ENCODE assay signal across 20 cellular contexts in genomic region chr11:44765676-44766075, GRCh38. TPM values are rescaled to one million over a fixed set of nuclear protein-coding genes. Genes with fewer than 3 reads are reported as not detected.
DNase-seq lines count a peak whose midpoint lies in the region; ATAC-seq and TF ChIP-seq lines count a peak whose summit lies in the region.
"Had no signal": no experiment of that assay in that cellular context is flagged by ENCODE, and none has a peak within 500 bp of the region (broad histone marks: within the 10 kb centered on the region; RNA-seq: fewer than 3 reads in every experiment).

No MANE protein-coding gene starts in this region.

- peaks cover 2 to 5% of the 10 kb centered on the region in 2 donors for H3K36me3 Mint-ChIP-seq in activated T-cell treated with anti-CD3 and anti-CD28 coated beads, Interleukin-2, amount 50 U/mL, for 72 hours (ENCODE audit: insufficient read depth in 2 of 2)

- peaks cover 3% of the 10 kb centered on the region for H3K79me2 ChIP-seq in neural cell (replicated peaks; ENCODE audit: insufficient read depth, low read length)

- TF ChIP-seq EP300 in neural cell (conservative IDR thresholded peaks at IDR 0.05; ENCODE audit: poor library complexity, severe bottlenecking) = no peak

- no peak for TF ChIP-seq RAD21 in neural cell (conservative IDR thresholded peaks at IDR 0.05)

- no peak for TF ChIP-seq POLR2A in vagina (IDR thresholded peaks at IDR 0.05)

- no peak for DNase-seq in stimulated activated naive CD8-positive, alpha-beta T cell treated with anti-CD3 and anti-CD28 coated beads, Interleukin-15, amount 100 ng/mL, for 72 hours
- no peak for DNase-seq in stimulated activated naive CD8-positive, alpha-beta T cell treated with anti-CD3 and anti-CD28 coated beads, Interleukin-15, Interleukin-2, amounts not matched to agents 100 U/mL and 50 U/mL, for 24 hours
- DNase-seq in vagina (ENCODE audit: extremely low spot score in 2 of 2) (no peak), NCI-H1092 (lab: John Stamatoyannopoulos, UW) (no peak)
- DNase-seq in activated T-cell treated with anti-CD3 and anti-CD28 coated beads, Interleukin-2, amount 50 U/mL, for 72 hours = no peak
- DNase-seq: activated CD4-positive, CD25-positive, alpha-beta regulatory T cell treated with anti-CD3 and anti-CD28 coated beads, Interleukin-2, amount 50 U/mL, for 72 hours; activated CD8-positive, alpha-beta memory T cell treated with anti-CD3 and anti-CD28 coated beads, Interleukin-2, amount 50 U/mL, for 4 hours; head of caudate nucleus; kidney; naive B cell; NCI-H748 treated with DMSO at 0.1 percent for 48 hours; stimulated activated CD4-positive, alpha-beta T cell treated with anti-CD3 and anti-CD28 coated beads, Interleukin-2, amount 100 ng/mL, for 24 hours had no signal

- peak overlapping the region; percentile 27 for H3K9ac ChIP-seq in neural cell (ENCODE audit: low read length)

- no peaks in the 10 kb centered on the region for H4K20me1 ChIP-seq in neural cell (ENCODE audit: insufficient read depth)

- no peak overlapping the region for H3K4me3 Mint-ChIP-seq in stimulated activated naive CD8-positive, alpha-beta T cell treated with anti-CD3 and anti-CD28 coated beads, Interleukin-15, amount 100 ng/mL, for 72 hours
- H3K4me3 Mint-ChIP-seq in activated T-cell treated with anti-CD3 and anti-CD28 coated beads, Interleukin-2, amount 50 U/mL, for 72 hours = no peak overlapping the region
- H3K4me3 Mint-ChIP-seq: activated naive CD4-positive, alpha-beta T cell treated with anti-CD3 and anti-CD28 coated beads, Interleukin-2, amount 50 U/mL, for 24 hours; central memory CD8-positive, alpha-beta T cell; naive B cell; T-helper 1 cell treated with Interleukin-12 subunit alpha and Interleukin-12 subunit beta and Interleukin-4 antibody, amounts not matched to agents 30 μg/mL and 1 μg/mL, for 36 hours had no signal

- H3K4me1 Mint-ChIP-seq in stimulated activated naive CD8-positive, alpha-beta T cell treated with anti-CD3 and anti-CD28 coated beads, Interleukin-15, amount 100 ng/mL, for 72 hours = peaks cover 7% of the 10 kb centered on the region
- peaks cover 20% of the 10 kb centered on the region for H3K4me1 Mint-ChIP-seq in activated T-cell treated with anti-CD3 and anti-CD28 coated beads, Interleukin-2, amount 50 U/mL, for 72 hours (ENCODE audit: low read depth)
- H3K4me1 Mint-ChIP-seq: central memory CD8-positive, alpha-beta T cell; naive B cell had no signal

- no peak for ATAC-seq in stimulated activated naive CD8-positive, alpha-beta T cell treated with anti-CD3 and anti-CD28 coated beads, Interleukin-15, amount 100 ng/mL, for 72 hours
- ATAC-seq in stimulated activated naive CD8-positive, alpha-beta T cell treated with anti-CD3 and anti-CD28 coated beads, Interleukin-15, Interleukin-2, amounts not matched to agents 100 U/mL and 50 U/mL, for 24 hours = no peak
- no peak for ATAC-seq in HG02970 (IDR thresholded peaks at IDR 0.05; ENCODE audit: low FRiP score, unreplicated experiment)
- ATAC-seq in activated T-cell treated with anti-CD3 and anti-CD28 coated beads, Interleukin-2, amount 50 U/mL, for 72 hours (replicated peaks in 1 of 2) = no peak

- H3K27ac ChIP-seq in esophagus (ENCODE audit: low read depth in 2 of 2, low read length in 1 of 2) (peak overlapping the region; percentile 29 to 34), neural cell (ENCODE audit: low read length) (peak overlapping the region; percentile 59), vagina (peak overlapping the region; percentile 57)
- H3K27ac ChIP-seq: RWPE1 had no signal

- H3K4me3 ChIP-seq in esophagus (ENCODE audit: low read depth in 1 of 2, low read length in 2 of 2) (no peak overlapping the region), neural cell (ENCODE audit: low read length) (no peak overlapping the region), vagina (no peak overlapping the region)
- H3K4me3 ChIP-seq: tibial nerve had no signal

- no peaks in the 10 kb centered on the region for H3K27me3 Mint-ChIP-seq in stimulated activated naive CD8-positive, alpha-beta T cell treated with anti-CD3 and anti-CD28 coated beads, Interleukin-15, amount 100 ng/mL, for 72 hours
- no peaks in the 10 kb centered on the region for H3K27me3 Mint-ChIP-seq in activated T-cell treated with anti-CD3 and anti-CD28 coated beads, Interleukin-2, amount 50 U/mL, for 72 hours (ENCODE audit: low read depth)
- H3K27me3 Mint-ChIP-seq: activated naive CD4-positive, alpha-beta T cell treated with anti-CD3 and anti-CD28 coated beads, Interleukin-2, amount 50 U/mL, for 24 hours; central memory CD8-positive, alpha-beta T cell had no signal

- H3K9me3 Mint-ChIP-seq in stimulated activated naive CD8-positive, alpha-beta T cell treated with anti-CD3 and anti-CD28 coated beads, Interleukin-15, amount 100 ng/mL, for 72 hours = no peaks in the 10 kb centered on the region
- no peaks in the 10 kb centered on the region for H3K9me3 Mint-ChIP-seq in activated T-cell treated with anti-CD3 and anti-CD28 coated beads, Interleukin-2, amount 50 U/mL, for 72 hours
- H3K9me3 Mint-ChIP-seq: activated naive CD4-positive, alpha-beta T cell treated with anti-CD3 and anti-CD28 coated beads, Interleukin-2, amount 50 U/mL, for 24 hours; central memory CD8-positive, alpha-beta T cell had no signal

- no peak overlapping the region for H2AFZ ChIP-seq in neural cell (ENCODE audit: low read depth, low read length)

- no peaks in the 10 kb centered on the region for H3K9me3 ChIP-seq in esophagus (ENCODE audit: control insufficient read depth in 2 of 2, insufficient read depth in 1 of 2, low read depth in 1 of 2, low read length in 1 of 2)
- no peaks in the 10 kb centered on the region for H3K9me3 ChIP-seq in neural cell (ENCODE audit: low read length)
- no peaks in the 10 kb centered on the region for H3K9me3 ChIP-seq in vagina

- peak overlapping the region; percentile 72 for H3K27ac Mint-ChIP-seq in stimulated activated naive CD8-positive, alpha-beta T cell treated with anti-CD3 and anti-CD28 coated beads, Interleukin-15, amount 100 ng/mL, for 72 hours
- H3K27ac Mint-ChIP-seq in activated T-cell treated with anti-CD3 and anti-CD28 coated beads, Interleukin-2, amount 50 U/mL, for 72 hours = no peak overlapping the region
- H3K27ac Mint-ChIP-seq: activated naive CD4-positive, alpha-beta T cell treated with anti-CD3 and anti-CD28 coated beads, Interleukin-2, amount 50 U/mL, for 24 hours; T-helper 1 cell treated with Interleukin-12 subunit alpha and Interleukin-12 subunit beta and Interleukin-4 antibody, amounts not matched to agents 30 μg/mL and 1 μg/mL, for 36 hours had no signal

- intact Hi-C loops in vagina (cut with DNase I) = loop anchor here (2.0 kb wide), 1 partner anchor 37 kb away; no protein-coding TSS in a partner anchor

- H3K36me3 ChIP-seq in esophagus (ENCODE audit: control insufficient read depth in 2 of 2, insufficient read depth in 2 of 2, low read length in 1 of 2) = no peaks in the 10 kb centered on the region
- H3K36me3 ChIP-seq in neural cell (ENCODE audit: insufficient read depth, low read length) = peaks cover 3% of the 10 kb centered on the region
- no peaks in the 10 kb centered on the region for H3K36me3 ChIP-seq in vagina

- H3K9me2 ChIP-seq in neural cell (ENCODE audit: insufficient read depth, low read length) = no peaks in the 10 kb centered on the region

- H3K4me2 ChIP-seq in neural cell (ENCODE audit: low read length) = no peak overlapping the region

- H3K4me1 ChIP-seq in esophagus (ENCODE audit: control insufficient read depth in 2 of 2, insufficient read depth in 2 of 2, low read length in 1 of 2) (peaks cover 0 to 3% of the 10 kb centered on the region in 2 donors), vagina (peaks cover 36% of the 10 kb centered on the region)

- H3K27me3 ChIP-seq in esophagus (ENCODE audit: control insufficient read depth in 1 of 2, insufficient read depth in 2 of 2, low read length in 2 of 2) (no peaks in the 10 kb centered on the region), neural cell (ENCODE audit: insufficient read depth, low read depth, low read length) (no peaks in the 10 kb centered on the region), vagina (no peaks in the 10 kb centered on the region)
- H3K27me3 ChIP-seq: tibial nerve had no signal

- TF ChIP-seq CTCF in neural cell (IDR thresholded peaks at IDR 0.05; ENCODE audit: poor library complexity, severe bottlenecking) (no peak), vagina (IDR thresholded peaks at IDR 0.05) (no peak)

- 93 to 97% methylated on average over 3 of the region's 3 CpGs for WGBS in esophagus, 2 donors

- no peaks in the 10 kb centered on the region for H3F3A ChIP-seq in neural cell (ENCODE audit: insufficient read depth, low read length, poor library complexity, severe bottlenecking)

TF ChIP-seq in neural cell, 6 proteins besides CTCF, POLR2A, EP300 and RAD21 (continues in another document):
- no peak for TF ChIP-seq SMC3 (conservative IDR thresholded peaks at IDR 0.05; ENCODE audit: poor library complexity)
- no peak for TF ChIP-seq POLR2AphosphoS5 (IDR thresholded peaks at IDR 0.05)
- no peak for TF ChIP-seq REST (IDR thresholded peaks at IDR 0.05; ENCODE audit: borderline replicate concordance)
- TF ChIP-seq MXI1 (conservative IDR thresholded peaks at IDR 0.05; ENCODE audit: poor library complexity, severe bottlenecking) = no peak

RNA-seq across cellular contexts. Expression of gene TSPAN18, which starts 38.9 kb away (rescaled TPM):
- polyA plus RNA-seq in esophagus = 1 to 10 TPM; 2.2 to 3.1 TPM
- 8.4 and 9.4 TPM in 2 replicates for polyA plus RNA-seq in neural cell
- polyA minus RNA-seq in neural cell = 23.4 and 26.5 TPM in 2 replicates
- total RNA-seq in vagina = 12.8 TPM
- 1 to 10 TPM; 1.3 to 1.8 TPM for total RNA-seq in activated T-cell treated with anti-CD3 and anti-CD28 coated beads, Interleukin-2, amount 50 U/mL, for 72 hours
